In the genomic region with DNA sequence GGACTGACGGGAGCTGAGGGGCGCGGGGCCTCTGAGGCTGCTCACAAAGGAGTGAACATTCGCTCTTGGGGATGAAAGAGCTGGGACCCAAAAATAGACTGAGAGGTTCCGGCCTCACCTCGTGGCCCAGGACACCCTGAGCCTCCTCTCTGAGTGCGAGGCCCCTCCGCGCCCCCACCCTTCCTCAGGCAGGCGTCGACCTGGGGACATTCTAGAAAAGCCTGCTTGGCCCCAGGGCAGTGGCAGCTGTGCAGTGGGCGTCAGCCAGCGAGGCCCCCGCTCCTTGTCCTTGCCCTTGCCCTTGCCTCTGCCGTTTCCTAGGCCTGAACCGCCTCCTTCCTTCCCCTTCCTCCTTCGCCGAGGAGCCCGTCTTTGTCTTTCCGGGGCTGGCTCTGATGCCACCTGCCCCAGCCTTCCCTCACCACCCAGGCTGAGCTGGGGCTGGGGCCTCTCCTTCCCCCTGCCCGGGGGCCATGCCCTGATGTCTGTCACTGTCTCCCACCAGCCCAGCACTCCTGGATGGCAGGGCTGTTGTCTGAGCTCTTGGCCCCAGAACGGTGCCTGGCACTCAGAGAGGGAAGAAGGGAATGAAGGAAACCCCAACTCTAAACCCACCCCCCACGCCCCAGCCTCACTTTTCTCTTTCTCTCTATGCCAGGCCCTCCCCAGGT, we compare ENCODE assay signal across 1 cellular context.
TF ChIP-seq lines count a peak whose summit lies in the region.

No MANE protein-coding gene starts in this region.

TF ChIP-seq in IMR-90, 13 proteins besides CTCF, POLR2A, EP300 and RAD21:
- TF ChIP-seq MAFK (IDR thresholded peaks at IDR 0.05; ENCODE audit: low read depth, low read length) (no peak), CHD1 (IDR thresholded peaks at IDR 0.05; ENCODE audit: low read depth, low read length) (no peak), NFE2L2 (IDR thresholded peaks at IDR 0.05; ENCODE audit: low read depth, low read length) (no peak), MXI1 (IDR thresholded peaks at IDR 0.05; ENCODE audit: borderline replicate concordance, low read depth, low read length) (no peak), RCOR1 (IDR thresholded peaks at IDR 0.05; ENCODE audit: insufficient replicate concordance, low read length) (no peak), ELK1 (IDR thresholded peaks at IDR 0.05; ENCODE audit: borderline replicate concordance, low read depth, low read length) (no peak), RFX5 (IDR thresholded peaks at IDR 0.05; ENCODE audit: low read depth, low read length) (no peak), FOS (IDR thresholded peaks at IDR 0.05; ENCODE audit: low read depth, low read length) (no peak), BHLHE40 (IDR thresholded peaks at IDR 0.05; ENCODE audit: low read depth, low read length) (no peak), SMC3 (IDR thresholded peaks at IDR 0.05; ENCODE audit: low read depth, low read length) (no peak)
- TF ChIP-seq, protein P1, sequence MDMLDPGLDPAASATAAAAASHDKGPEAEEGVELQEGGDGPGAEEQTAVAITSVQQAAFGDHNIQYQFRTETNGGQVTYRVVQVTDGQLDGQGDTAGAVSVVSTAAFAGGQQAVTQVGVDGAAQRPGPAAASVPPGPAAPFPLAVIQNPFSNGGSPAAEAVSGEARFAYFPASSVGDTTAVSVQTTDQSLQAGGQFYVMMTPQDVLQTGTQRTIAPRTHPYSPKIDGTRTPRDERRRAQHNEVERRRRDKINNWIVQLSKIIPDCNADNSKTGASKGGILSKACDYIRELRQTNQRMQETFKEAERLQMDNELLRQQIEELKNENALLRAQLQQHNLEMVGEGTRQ (IDR thresholded peaks at IDR 0.05; ENCODE audit: low read depth, low read length), result no peak
